ENCODE assay signal across 8 cellular contexts in the genomic region with DNA sequence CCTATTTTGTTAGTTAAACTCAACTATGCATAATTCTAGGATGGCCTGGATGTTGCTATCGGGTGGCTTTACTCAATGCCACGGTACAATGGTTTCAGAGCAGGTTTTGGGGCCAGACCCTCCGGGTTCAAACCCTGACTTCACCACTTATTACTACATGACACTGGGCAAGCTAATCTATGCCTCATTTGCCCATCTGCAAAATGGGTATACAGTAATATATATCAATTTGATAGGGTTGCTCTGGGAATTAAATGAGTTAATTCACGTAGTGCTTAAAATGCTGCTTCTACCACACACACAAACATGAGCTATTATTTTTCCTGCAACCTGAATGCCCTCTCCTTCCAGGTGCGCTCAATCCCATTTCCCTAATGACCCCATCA. TPM values are rescaled to one million over a fixed set of nuclear protein-coding genes. Genes with fewer than 3 reads are reported as not detected.
A peak's percentile ranks its signal among the peaks of the same experiment; 100 is the strongest.
DNase-seq lines count a peak whose midpoint lies in the region; ATAC-seq and TF ChIP-seq lines count a peak whose summit lies in the region.

No MANE protein-coding gene starts in this region.

- 76 to 84% methylated on average over 5 of the region's 5 CpGs for WGBS in ectodermal cell, 2 experiments

- H3K4me1 ChIP-seq in BLaER1 treated with 17β-estradiol and CSF1 and Interleukin-3, amounts not matched to agents 10 nM and 100 nM, result peaks cover 14 to 31% (median 25%) of the 10 kb centered on the region in 10 experiments
- H3K4me1 ChIP-seq in ectodermal cell (ENCODE audit: control insufficient read depth, insufficient read depth, low read length), result peaks cover 12% of the 10 kb centered on the region

- peaks cover 15% of the 10 kb centered on the region for H3K36me3 Mint-ChIP-seq in nephron progenitor cell (ENCODE audit: low read depth)

- H3K27me3 Mint-ChIP-seq in nephron progenitor cell (ENCODE audit: low read depth, poor library complexity), result peaks cover 3% of the 10 kb centered on the region

- H3K4me3 Mint-ChIP-seq in nephron progenitor cell, result peak overlapping the region; percentile 91

- H3K27me3 ChIP-seq in BLaER1 treated with 17β-estradiol and CSF1 and Interleukin-3, amounts not matched to agents 10 nM and 100 nM, result no peaks in the 10 kb centered on the region
- H3K27me3 ChIP-seq in ectodermal cell (ENCODE audit: control insufficient read depth, insufficient read depth, low read length, poor library complexity, severe bottlenecking), result no peaks in the 10 kb centered on the region

- peaks cover 39% of the 10 kb centered on the region for H3K4me1 Mint-ChIP-seq in nephron progenitor cell

- peak overlapping the region; percentile 88 to 93 (median 91) for H3K9ac ChIP-seq in BLaER1 treated with 17β-estradiol and CSF1 and Interleukin-3, amounts not matched to agents 10 nM and 100 nM

- TF ChIP-seq CTCF in NB4 (IDR thresholded peaks at IDR 0.05; ENCODE audit: low read depth, low read length) (no peak), nephron progenitor cell (IDR thresholded peaks at IDR 0.05) (no peak)

- no peak for ATAC-seq in GM19351 (IDR thresholded peaks at IDR 0.05; ENCODE audit: unreplicated experiment)

- H3K36me3 ChIP-seq in BLaER1 treated with 17β-estradiol and CSF1 and Interleukin-3, amounts not matched to agents 10 nM and 100 nM, result peaks cover 1 to 30% (median 12%) of the 10 kb centered on the region in 11 experiments; a peak in 19 of 22 replicates
- no peaks in the 10 kb centered on the region for H3K36me3 ChIP-seq in ectodermal cell (ENCODE audit: control insufficient read depth, insufficient read depth, low read length)

- DNase-seq in NB4 (ENCODE audit: low read depth) (peak; percentile 10), nephron progenitor cell (no peak), SIG-M5 (lab: John Stamatoyannopoulos, UW) (no peak), NCI-H69 (lab: John Stamatoyannopoulos, UW) (no peak), dedifferentiated amniotic fluid mesenchymal stem cell (ENCODE audit: extremely low spot score) (no peak)

- peak overlapping the region; percentile 82 to 91 (median 88); a peak in 21 of 22 replicates for H3K27ac ChIP-seq in BLaER1 treated with 17β-estradiol and CSF1 and Interleukin-3, amounts not matched to agents 10 nM and 100 nM
- H3K27ac ChIP-seq in ectodermal cell (ENCODE audit: insufficient read depth, low read depth, low read length, poor library complexity, severe bottlenecking), result no peak overlapping the region

- H3K9me3 ChIP-seq in BLaER1 treated with 17β-estradiol and CSF1 and Interleukin-3, amounts not matched to agents 10 nM and 100 nM (replicated peaks in 1 of 11), result no peaks in the 10 kb centered on the region
- no peaks in the 10 kb centered on the region for H3K9me3 ChIP-seq in ectodermal cell (ENCODE audit: control insufficient read depth, low read length)

- peak overlapping the region; percentile 97 for H3K27ac Mint-ChIP-seq in nephron progenitor cell

- peak overlapping the region; percentile 74 to 95 (median 85) for H3K4me2 ChIP-seq in BLaER1 treated with 17β-estradiol and CSF1 and Interleukin-3, amounts not matched to agents 10 nM and 100 nM

- no peak for TF ChIP-seq POLR2A in NB4 (IDR thresholded peaks at IDR 0.05; ENCODE audit: extremely low read depth, insufficient read length)

- H4K20me1 ChIP-seq in BLaER1 treated with 17β-estradiol and CSF1 and Interleukin-3, amounts not matched to agents 10 nM and 100 nM, result peaks cover 0 to 13% (median 0%) of the 10 kb centered on the region in 11 experiments; a peak in 4 of 22 replicates

- H3K9me3 Mint-ChIP-seq in nephron progenitor cell, result no peaks in the 10 kb centered on the region

- peak overlapping the region; percentile 70 to 86 (median 82) for H3K4me3 ChIP-seq in BLaER1 treated with 17β-estradiol and CSF1 and Interleukin-3, amounts not matched to agents 10 nM and 100 nM
- H3K4me3 ChIP-seq in NB4 (ENCODE audit: low read depth, low read length) (peak overlapping the region; percentile 81), ectodermal cell (ENCODE audit: insufficient read depth, low read depth, low read length) (peak overlapping the region; percentile 73)

RNA-seq across cellular contexts. Expression of a gene that starts 0.8 kb away (rescaled TPM):
- polyA plus RNA-seq in ectodermal cell (2013, experiment 1 of 4), result 151 TPM
- 161 TPM for polyA plus RNA-seq in ectodermal cell (2013, experiment 2 of 4)
- 158 TPM for polyA plus RNA-seq in ectodermal cell (2013, experiment 3 of 4)
- 171 TPM for polyA plus RNA-seq in ectodermal cell (2013, experiment 4 of 4)
